ENCODE assay signal across 19 cellular contexts in the genomic region with DNA sequence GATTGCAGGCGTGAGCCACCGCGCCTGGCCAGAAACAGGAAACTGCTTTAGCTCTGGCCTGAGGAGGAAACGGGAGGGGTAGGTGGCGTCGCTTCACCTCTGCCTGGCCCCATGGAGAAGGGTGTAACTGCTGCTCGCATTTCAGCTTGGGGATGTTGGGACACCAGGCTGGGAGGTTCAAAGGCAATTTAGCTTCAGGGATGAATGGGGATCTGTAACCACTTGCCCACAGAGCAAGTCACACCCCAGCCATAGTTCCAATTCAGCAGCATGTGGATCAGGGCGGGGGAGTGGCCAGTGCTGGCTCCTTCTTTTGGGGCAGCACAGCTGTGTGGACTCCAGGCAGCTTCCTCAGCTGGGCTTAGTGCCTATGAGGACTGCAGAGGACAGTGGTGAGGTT. TPM values are rescaled to one million over a fixed set of nuclear protein-coding genes. Genes with fewer than 3 reads are reported as not detected.
DNase-seq lines count a peak whose midpoint lies in the region; ATAC-seq and TF ChIP-seq lines count a peak whose summit lies in the region.
"Had no signal": no experiment of that assay in that cellular context is flagged by ENCODE, and none has a peak within 500 bp of the region (broad histone marks: within the 10 kb centered on the region; RNA-seq: fewer than 3 reads in every experiment).

No MANE protein-coding gene starts in this region.

- no peaks in the 10 kb centered on the region for H3K36me3 ChIP-seq in HCT116 (ENCODE audit: control insufficient read depth in 1 of 2, insufficient read depth in 2 of 2, low read length in 2 of 2)
- H3K36me3 ChIP-seq in Panc1 (ENCODE audit: control insufficient read depth, insufficient read depth, low read length), result no peaks in the 10 kb centered on the region
- no peaks in the 10 kb centered on the region for H3K36me3 ChIP-seq in mammary epithelial cell (ENCODE audit: insufficient read depth, low read length)
- H3K36me3 ChIP-seq: neural progenitor cell, sigmoid colon, upper lobe of right lung had no signal

- H4K20me1 ChIP-seq in HCT116 (ENCODE audit: insufficient read depth) (no peaks in the 10 kb centered on the region), mammary epithelial cell (ENCODE audit: insufficient read depth, low read length) (no peaks in the 10 kb centered on the region)

- no peak for TF ChIP-seq POLR2A in HCT116 (IDR thresholded peaks at IDR 0.05; ENCODE audit: borderline replicate concordance, extremely low read depth, insufficient read depth, insufficient read length)

- H3K4me2 ChIP-seq in HCT116 (ENCODE audit: low read length), result no peak overlapping the region
- H3K4me2 ChIP-seq in mammary epithelial cell (ENCODE audit: insufficient read depth, low read depth, low read length), result peak overlapping the region; percentile 46
- H3K4me2 ChIP-seq: neural progenitor cell had no signal

- in situ Hi-C loops in Panc1 (cut with HindIII; ENCODE audit: low pct_unique_long_range_greater_than_20kb, low sequenced_read_pairs) (no loop called here), mammary epithelial cell (cut with MboI; ENCODE audit: low sequenced_read_pairs in 2 of 2) (no loop called here)

- dilution Hi-C loops in mammary epithelial cell (cut with HindIII; ENCODE audit: low sequenced_read_pairs), result no loop called here

- WGBS in mammary epithelial cell (ENCODE audit: low coverage, missing lambda C conversion rate), result 4% methylated on average over 3 of the region's 8 CpGs

- CTCF ChIA-PET in HCT116 (lab: Charles Lee), result no interaction called here
- CTCF ChIA-PET in Panc1 (lab: Charles Lee), result no interaction called here
- CTCF ChIA-PET in mammary epithelial cell (lab: Charles Lee; ENCODE audit: low non-redundant PET), result no interaction called here

- intact Hi-C loops in HCT116 (cut with micrococcal nuclease), result no loop called here
- intact Hi-C loops in Panc1 (cut with micrococcal nuclease; ENCODE audit: unreplicated experiment), result no loop called here
- intact Hi-C loops in mammary epithelial cell (cut with micrococcal nuclease), result loop anchor here (5.0 kb wide), 1 partner anchor 34 kb away; a partner anchor contains a TSS

- RAD21 ChIA-PET in HCT116 (lab: Charles Lee; ENCODE audit: low non-redundant PET in 1 of 2, low total read pairs in 2 of 2, uncharacterized antibody in 2 of 2, unreplicated experiment in 2 of 2), result no interaction called here

- H3K27me3 ChIP-seq in HCT116 (ENCODE audit: insufficient read depth, low read length) (no peaks in the 10 kb centered on the region), Panc1 (ENCODE audit: control insufficient read depth, insufficient read depth, low read length) (no peaks in the 10 kb centered on the region), mammary epithelial cell (ENCODE audit: insufficient read depth, low read length) (no peaks in the 10 kb centered on the region)
- H3K27me3 ChIP-seq: neural progenitor cell, sigmoid colon, upper lobe of right lung had no signal

- TF ChIP-seq CTCF in HCT116 (IDR thresholded peaks at IDR 0.05 in 2 of 3, conservative IDR thresholded peaks at IDR 0.05 in 1 of 3; ENCODE audit: borderline replicate concordance in 1 of 3, insufficient read depth in 1 of 3, low read depth in 2 of 3, low read length in 2 of 3) (no peak), Panc1 (IDR thresholded peaks at IDR 0.05) (no peak), mammary epithelial cell (conservative IDR thresholded peaks at IDR 0.05 in 1 of 2, IDR thresholded peaks at IDR 0.05 in 1 of 2; ENCODE audit: extremely low read depth in 1 of 2, insufficient read depth in 1 of 2, low read depth in 1 of 2, low read length in 2 of 2) (no peak), foreskin fibroblast (IDR thresholded peaks at IDR 0.05; ENCODE audit: low read depth, low read length) (no peak)

- no peak overlapping the region for H2AFZ ChIP-seq in HCT116 (ENCODE audit: low read depth, low read length, poor library complexity, severe bottlenecking)
- H2AFZ ChIP-seq in mammary epithelial cell (ENCODE audit: low read depth, low read length), result peak overlapping the region; percentile 80
- H2AFZ ChIP-seq: neural progenitor cell had no signal

- H3K9me3 ChIP-seq in HCT116 (ENCODE audit: control insufficient read depth in 1 of 2, insufficient read depth in 1 of 2, low read depth in 1 of 2, low read length in 2 of 2), result no peaks in the 10 kb centered on the region; a peak in 2 of 4 replicates
- H3K9me3 ChIP-seq in Panc1 (ENCODE audit: control insufficient read depth, insufficient read depth, low read depth, low read length), result peaks cover 13% of the 10 kb centered on the region; the same call in 1 of the 2 replicates
- H3K9me3 ChIP-seq in mammary epithelial cell (replicated peaks; ENCODE audit: insufficient read depth, low read length), result peaks cover 3% of the 10 kb centered on the region

- no TSS peak for BruUV-seq in HCT116 (replicated peaks; lab: Mats Ljungman, UMichigan)
- no TSS peak for BruUV-seq in Panc1 (replicated peaks; lab: Mats Ljungman, UMichigan)
- BruUV-seq in mammary epithelial cell (replicated peaks; lab: Mats Ljungman, UMichigan), result no TSS peak

- no peaks in the 10 kb centered on the region; a peak in 1 of 4 replicates for H3K4me1 ChIP-seq in HCT116 (ENCODE audit: control insufficient read depth in 1 of 2, insufficient read depth in 2 of 2, low read length in 2 of 2)
- H3K4me1 ChIP-seq in Panc1 (ENCODE audit: control insufficient read depth, insufficient read depth, low read length), result no peaks in the 10 kb centered on the region
- H3K4me1 ChIP-seq in mammary epithelial cell (ENCODE audit: insufficient read depth, low read length), result peaks cover 8% of the 10 kb centered on the region
- H3K4me1 ChIP-seq: neural progenitor cell, sigmoid colon, upper lobe of right lung had no signal

- H3K4me3 ChIP-seq in HCT116 (replicated peaks in 1 of 2; ENCODE audit: low read depth in 1 of 2, low read length in 2 of 2) (no peak overlapping the region), Panc1 (ENCODE audit: low read depth in 2 of 2, low read length in 2 of 2) (no peak overlapping the region), mammary epithelial cell (replicated peaks in 1 of 3; ENCODE audit: insufficient read depth in 1 of 3, low read depth in 2 of 3, low read length in 3 of 3) (no peak overlapping the region), foreskin fibroblast (ENCODE audit: low read depth in 1 of 2, low read length in 2 of 2) (no peak overlapping the region)
- H3K4me3 ChIP-seq: lung, neural progenitor cell, sigmoid colon, upper lobe of right lung had no signal

- POLR2A ChIA-PET in HCT116 (lab: Charles Lee), result no interaction called here
- POLR2A ChIA-PET in Panc1 (lab: Charles Lee), result interaction anchor here (0.6 kb wide), 1 partner anchor 139 kb away, joined by 14 read pairs; no protein-coding TSS in a partner anchor

- H3K27ac ChIP-seq in HCT116 (ENCODE audit: low read depth, low read length), result no peak overlapping the region
- no peak overlapping the region for H3K27ac ChIP-seq in Panc1 (ENCODE audit: low read length)
- no peak overlapping the region for H3K27ac ChIP-seq in mammary epithelial cell (ENCODE audit: insufficient read depth, low read depth, low read length)
- H3K27ac ChIP-seq: neural progenitor cell, sigmoid colon, upper lobe of right lung had no signal

- TF ChIP-seq RAD21 in HCT116 (IDR thresholded peaks at IDR 0.05; ENCODE audit: low read depth), result no peak

- H3K9me2 ChIP-seq in HCT116 (ENCODE audit: insufficient read depth), result no peaks in the 10 kb centered on the region

- H3K9ac ChIP-seq in HCT116 (ENCODE audit: low read length) (no peak overlapping the region), mammary epithelial cell (ENCODE audit: insufficient read depth, low read length) (no peak overlapping the region)
- H3K9ac ChIP-seq: neural progenitor cell had no signal

- no peaks in the 10 kb centered on the region for H3K79me2 ChIP-seq in HCT116 (ENCODE audit: insufficient read depth, low read length)
- H3K79me2 ChIP-seq in mammary epithelial cell (ENCODE audit: insufficient read depth, low read length), result no peaks in the 10 kb centered on the region

- ATAC-seq in HCT116 (peak; percentile 27; the same call in 1 of the 2 replicates), Panc1 (peak; percentile 40; the same call in 1 of the 2 replicates), GM21717 (IDR thresholded peaks at IDR 0.05; ENCODE audit: unreplicated experiment) (no peak), HG03565 (IDR thresholded peaks at IDR 0.05; ENCODE audit: unreplicated experiment) (no peak)
- ATAC-seq: CD8-positive, alpha-beta T cell had no signal

- DNase-seq in HCT116 (ENCODE audit: low read depth, low spot score) (no peak), Panc1 (ENCODE audit: low read depth, low spot score) (no peak), mammary epithelial cell (peak; percentile 52), myocyte (ENCODE audit: low read depth) (peak; percentile 87), NCI-H146 (lab: John Stamatoyannopoulos, UW) (no peak), foreskin fibroblast (no peak)
- DNase-seq: activated B cell treated with CpG ODN at 0.5 μM for 24 hours; CD8-positive, alpha-beta T cell; DMS 273 treated with DMSO at 0.1 percent for 48 hours; head of caudate nucleus; NCI-H2081 treated with DMSO at 0.1 percent for 48 hours; NCI-H510A treated with DMSO at 0.1 percent for 48 hours; sigmoid colon; substantia nigra; upper lobe of right lung had no signal

RNA-seq across cellular contexts. Expression of a gene that starts 34.8 kb away (rescaled TPM):
- total RNA-seq in HCT116 (2021; ENCODE audit: unreplicated experiment) (51.6 TPM), Panc1 (2021; ENCODE audit: unreplicated experiment) (62.0 TPM), mammary epithelial cell (10 to 100 TPM; 32.3 to 34.8 TPM), myocyte (31.0 and 32.5 TPM in 2 replicates)
- 14.7 and 18.5 TPM in 2 replicates for polyA plus RNA-seq in HCT116 (2012)
- polyA plus RNA-seq in Panc1 (2012; ENCODE audit: insufficient read length), result 21.0 TPM
- 25.4 TPM for polyA plus RNA-seq in mammary epithelial cell
- polyA minus RNA-seq in mammary epithelial cell, result 34.0 TPM
- 12.2 TPM for polyA plus RNA-seq in myocyte (2012)

Comparison
In these comparisons a context has a peak if more than half of its experiments do, and no peak if none do; other contexts are left out.
1. ATAC-seq: peak in HCT116 (single experiment) and Panc1 (single experiment); none in GM21717 (single experiment) and HG03565 (single experiment).
2. DNase-seq: peak in mammary epithelial cell (single experiment) and myocyte (single experiment); none in HCT116 (single experiment), Panc1 (single experiment), NCI-H146 (single experiment) and foreskin fibroblast (0 of 2).